ENCODE assay signal across 8 cellular contexts in genomic region chr1:234683856-234684632, GRCh38.
DNase-seq lines count a peak whose midpoint lies in the region; ATAC-seq and TF ChIP-seq lines count a peak whose summit lies in the region.

No MANE protein-coding gene starts in this region.

- H3K4me1 Mint-ChIP-seq in T-helper 2 cell treated with Interferon-gamma antibody and Interleukin-4, amounts not matched to agents 5 μg/mL and 100 μg/mL, for 36 hours (ENCODE audit: low read depth) = no peaks in the 10 kb centered on the region

- H3K4me1 ChIP-seq in foreskin keratinocyte (no peaks in the 10 kb centered on the region), psoas muscle (peaks cover 13% of the 10 kb centered on the region)

- H3K9me3 Mint-ChIP-seq in T-helper 2 cell treated with Interferon-gamma antibody and Interleukin-4, amounts not matched to agents 5 μg/mL and 100 μg/mL, for 36 hours = peaks cover 25% of the 10 kb centered on the region

- H3K36me3 ChIP-seq in psoas muscle (ENCODE audit: insufficient read depth in 1 of 2, low read depth in 1 of 2) = no peaks in the 10 kb centered on the region

- intact Hi-C loops in psoas muscle (cut with DNase I) = loop anchor here (5.0 kb wide), 2 partner anchors 57 to 67 kb away; no protein-coding TSS in a partner anchor

- 36 to 61% (median 37%) methylated on average over 10 of the region's 10 CpGs for WGBS in psoas muscle, 3 donors

- peaks cover 5% of the 10 kb centered on the region for H3K36me3 Mint-ChIP-seq in T-helper 2 cell treated with Interferon-gamma antibody and Interleukin-4, amounts not matched to agents 5 μg/mL and 100 μg/mL, for 36 hours (ENCODE audit: low read depth)

- H3K27ac ChIP-seq in foreskin keratinocyte (no peak overlapping the region), psoas muscle (peak overlapping the region; percentile 73)

- no peaks in the 10 kb centered on the region for H3K27me3 ChIP-seq in foreskin keratinocyte
- no peaks in the 10 kb centered on the region for H3K27me3 ChIP-seq in psoas muscle (ENCODE audit: insufficient read depth in 3 of 3, low read length in 2 of 3)

- H3K4me3 ChIP-seq in psoas muscle = no peak overlapping the region

- H3K4me3 Mint-ChIP-seq in T-helper 2 cell treated with Interferon-gamma antibody and Interleukin-4, amounts not matched to agents 5 μg/mL and 100 μg/mL, for 36 hours = no peak overlapping the region

- ATAC-seq in foreskin keratinocyte = peak; percentile 77
- ATAC-seq in psoas muscle = peak; percentile 99 to 100 (median 99)
- ATAC-seq in HG02884 (IDR thresholded peaks at IDR 0.05; ENCODE audit: unreplicated experiment) = no peak

- H3K27ac Mint-ChIP-seq in T-helper 2 cell treated with Interferon-gamma antibody and Interleukin-4, amounts not matched to agents 5 μg/mL and 100 μg/mL, for 36 hours = no peak overlapping the region

- H3K9me3 ChIP-seq in psoas muscle = no peaks in the 10 kb centered on the region

- TF ChIP-seq CTCF in foreskin keratinocyte (conservative IDR thresholded peaks at IDR 0.05) (no peak), psoas muscle (IDR thresholded peaks at IDR 0.05) (no peak)

- no peaks in the 10 kb centered on the region for H3K27me3 Mint-ChIP-seq in T-helper 2 cell treated with Interferon-gamma antibody and Interleukin-4, amounts not matched to agents 5 μg/mL and 100 μg/mL, for 36 hours (ENCODE audit: low read depth)

- DNase-seq in ELR (ENCODE audit: low read depth) (peak; percentile 84), SHP77 (lab: John Stamatoyannopoulos, UW) (peak; percentile 62 to 79), foreskin keratinocyte (peak in 1 of 2 donors; percentile 66), psoas muscle (peak; percentile 63 to 77), SK-N-DZ (ENCODE audit: low spot score) (no peak)
- DNase-seq in T-helper 2 cell treated with Interferon-gamma antibody and Interleukin-4, amounts not matched to agents 5 μg/mL and 100 μg/mL, for 36 hours (ENCODE audit: low spot score) = no peak
- DNase-seq in effector CD8-positive, alpha-beta T cell (lab: John Stamatoyannopoulos, UW) = no peak

Comparison
In these comparisons a context has a peak if more than half of its experiments do, and no peak if none do; other contexts are left out.
1. DNase-seq: peak in ELR (single experiment), SHP77 (2 of 2) and psoas muscle (2 of 2); none in SK-N-DZ (single experiment), T-helper 2 cell treated with Interferon-gamma antibody and Interleukin-4, amounts not matched to agents 5 μg/mL and 100 μg/mL, for 36 hours (single experiment) and effector CD8-positive, alpha-beta T cell (single experiment).